ENCODE assay signal across 24 cellular contexts in genomic region chr16:72865835-72866234, GRCh38.
"Had no signal": no experiment of that assay in that cellular context is flagged by ENCODE, and none has a peak within 500 bp of the region (broad histone marks: within the 10 kb centered on the region; RNA-seq: fewer than 3 reads in every experiment).

No MANE protein-coding gene starts in this region.

- H3K4me1 ChIP-seq: lower lobe of right lung, parathyroid adenoma, right lobe of liver, suprapubic skin, upper lobe of right lung had no signal

- H3K4me3 ChIP-seq: lower lobe of right lung, mucosa of descending colon, psoas muscle, right lobe of liver, skin epidermis, suprapubic skin, thoracic aorta, tibial artery, upper lobe of right lung had no signal

- H3K27me3 ChIP-seq: right lobe of liver, suprapubic skin, tibial artery, upper lobe of right lung had no signal

- DNase-seq: head of caudate nucleus; hippocampal formation; kidney glomerular epithelial cell; left cardiac atrium; lower lobe of right lung; mammary epithelial cell; mesendoderm; midbrain; mucosa of descending colon; naive thymus-derived CD4-positive, alpha-beta T cell; occipital lobe; psoas muscle; right lobe of liver; stimulated activated CD4-positive, alpha-beta T cell treated with anti-CD3 and anti-CD28 coated beads, Interleukin-4, amount 100 ng/mL, for 24 hours; stimulated activated naive CD4-positive, alpha-beta T cell; trophoblast cell had no signal

- H3K9me3 ChIP-seq: lower lobe of right lung, mucosa of descending colon, psoas muscle, right lobe of liver, suprapubic skin, thoracic aorta, tibial artery, upper lobe of right lung had no signal

- H3K27ac ChIP-seq: lower lobe of right lung, parathyroid adenoma, psoas muscle, right lobe of liver, skin epidermis, suprapubic skin, thoracic aorta, tibial artery, upper lobe of right lung had no signal

- ATAC-seq: left cardiac atrium; left lobe of liver; lower lobe of right lung; mucosa of descending colon; naive thymus-derived CD4-positive, alpha-beta T cell; right lobe of liver; stimulated activated effector memory CD8-positive, alpha-beta T cell treated with anti-CD3 and anti-CD28 coated beads, Interleukin-12 subunit alpha, Interleukin-12 subunit beta, amount 100 ng/mL, for 72 hours; upper lobe of right lung had no signal
